In genomic region chr15:101246391-101246790, GRCh38 we compare ENCODE assay signal across 13 cellular contexts. TPM values are rescaled to one million over a fixed set of nuclear protein-coding genes. Genes with fewer than 3 reads are reported as not detected.
A peak's percentile ranks its signal among the peaks of the same experiment; 100 is the strongest.
DNase-seq lines count a peak whose midpoint lies in the region; ATAC-seq and TF ChIP-seq lines count a peak whose summit lies in the region.
"Had no signal": no experiment of that assay in that cellular context is flagged by ENCODE, and none has a peak within 500 bp of the region (broad histone marks: within the 10 kb centered on the region; RNA-seq: fewer than 3 reads in every experiment).

No MANE protein-coding gene starts in this region.

- POLR2A ChIA-PET in activated CD4-positive, alpha-beta T cell treated with anti-CD3 and anti-CD28 coated beads, Interleukin-2, amount 10 ng/mL, durations not matched to agents 7 days and 5 days (lab: Charles Lee), result no interaction called here

- H3K9me3 ChIP-seq in fibroblast of lung (ENCODE audit: control insufficient read depth, insufficient read depth, low read depth, low read length), result no peaks in the 10 kb centered on the region

- H2AFZ ChIP-seq in fibroblast of lung (ENCODE audit: low read length), result no peak overlapping the region

- H3K4me1 Mint-ChIP-seq in activated CD4-positive, alpha-beta T cell treated with anti-CD3 and anti-CD28 coated beads, Interleukin-2, amount 10 ng/mL, durations not matched to agents 7 days and 5 days, result peaks cover 89% of the 10 kb centered on the region

- peaks cover 44% of the 10 kb centered on the region for H3K36me3 Mint-ChIP-seq in activated CD4-positive, alpha-beta T cell treated with anti-CD3 and anti-CD28 coated beads, Interleukin-2, amount 10 ng/mL, durations not matched to agents 7 days and 5 days (ENCODE audit: low read depth)

- H4K20me1 ChIP-seq in fibroblast of lung (ENCODE audit: control insufficient read depth, extremely low read depth, insufficient read depth, low read length), result no peaks in the 10 kb centered on the region

- peak overlapping the region; percentile 9 for H3K27ac Mint-ChIP-seq in activated CD4-positive, alpha-beta T cell treated with anti-CD3 and anti-CD28 coated beads, Interleukin-2, amount 10 ng/mL, durations not matched to agents 7 days and 5 days

- peaks cover 28% of the 10 kb centered on the region for H3K4me1 ChIP-seq in fibroblast of lung (ENCODE audit: control insufficient read depth, extremely low read depth, insufficient read depth, low read length)

- TF ChIP-seq CTCF in VCaP (conservative IDR thresholded peaks at IDR 0.05) (no peak), fibroblast of lung (conservative IDR thresholded peaks at IDR 0.05 in 1 of 2, IDR thresholded peaks at IDR 0.05 in 1 of 2; ENCODE audit: low read depth in 1 of 2, low read length in 2 of 2) (no peak)

- peak overlapping the region in 1 of 4 experiments; percentile 25 for H3K4me3 ChIP-seq in fibroblast of lung (replicated peaks in 1 of 4; ENCODE audit: control extremely low read depth in 1 of 4, insufficient read depth in 1 of 4, low read depth in 3 of 4, low read length in 4 of 4)

- ATAC-seq in stimulated activated naive CD8-positive, alpha-beta T cell treated with anti-CD3 and anti-CD28 coated beads, Interleukin-15, Interleukin-2, amounts not matched to agents 100 U/mL and 50 U/mL, for 24 hours, result peak; percentile 24
- ATAC-seq in GM19395 (IDR thresholded peaks at IDR 0.05; ENCODE audit: unreplicated experiment) (no peak), HG03571 (IDR thresholded peaks at IDR 0.05; ENCODE audit: unreplicated experiment) (no peak)
- ATAC-seq: PC-3 had no signal

- H3K27me3 Mint-ChIP-seq in activated CD4-positive, alpha-beta T cell treated with anti-CD3 and anti-CD28 coated beads, Interleukin-2, amount 10 ng/mL, durations not matched to agents 7 days and 5 days, result no peaks in the 10 kb centered on the region

- peaks cover 2% of the 10 kb centered on the region for H3K36me3 ChIP-seq in fibroblast of lung (ENCODE audit: control insufficient read depth, insufficient read depth, low read length)

- H3K27ac ChIP-seq in VCaP (peak overlapping the region; percentile 90), fibroblast of lung (ENCODE audit: insufficient read depth, low read length) (no peak overlapping the region)

- H3K79me2 ChIP-seq in fibroblast of lung (ENCODE audit: control insufficient read depth, insufficient read depth, low read length), result peaks cover 98% of the 10 kb centered on the region

- CTCF ChIA-PET in activated CD4-positive, alpha-beta T cell treated with anti-CD3 and anti-CD28 coated beads, Interleukin-2, amount 10 ng/mL, durations not matched to agents 7 days and 5 days (lab: Charles Lee), result interaction anchor here (0.8 to 1.1 kb wide), 2 partner anchors 40 to 74 kb away, joined by 3 read pairs; no protein-coding TSS in a partner anchor

- no peak for DNase-seq in activated CD4-positive, alpha-beta T cell treated with anti-CD3 and anti-CD28 coated beads, Interleukin-2, amount 10 ng/mL, durations not matched to agents 7 days and 5 days
- DNase-seq in activated CD4-positive, alpha-beta T cell treated with anti-CD3 and anti-CD28 coated beads for 4 hours, result no peak
- DNase-seq in fibroblast of lung (ENCODE audit: low read depth in 2 of 2), result no peak
- DNase-seq in stimulated activated naive CD8-positive, alpha-beta T cell treated with anti-CD3 and anti-CD28 coated beads, Interleukin-15, Interleukin-2, amounts not matched to agents 100 U/mL and 50 U/mL, for 24 hours, result no peak
- no peak for DNase-seq in effector CD4-positive, alpha-beta T cell
- DNase-seq: activated CD8-positive, alpha-beta memory T cell treated with anti-CD3 and anti-CD28 coated beads, Interleukin-2, amount 50 U/mL, for 4 hours; MV-4-11; NCI-H2227 treated with DMSO at 0.1 percent for 48 hours; PC-3; trophoblast cell had no signal

- no peaks in the 10 kb centered on the region for H3K9me3 Mint-ChIP-seq in activated CD4-positive, alpha-beta T cell treated with anti-CD3 and anti-CD28 coated beads, Interleukin-2, amount 10 ng/mL, durations not matched to agents 7 days and 5 days

- H3K9ac ChIP-seq in fibroblast of lung (ENCODE audit: insufficient read depth, low read length), result no peak overlapping the region

- H3K4me3 Mint-ChIP-seq in activated CD4-positive, alpha-beta T cell treated with anti-CD3 and anti-CD28 coated beads, Interleukin-2, amount 10 ng/mL, durations not matched to agents 7 days and 5 days, result peak overlapping the region; percentile 8

- H3K4me2 ChIP-seq in fibroblast of lung (ENCODE audit: extremely low read depth, insufficient read depth, low read length), result peak overlapping the region; percentile 37

- H3K27me3 ChIP-seq in fibroblast of lung (ENCODE audit: control insufficient read depth, insufficient read depth, low read length), result no peaks in the 10 kb centered on the region

RNA-seq across cellular contexts. Expression of gene CHSY1, which starts 5.5 kb away (rescaled TPM):
- total RNA-seq in activated CD4-positive, alpha-beta T cell treated with anti-CD3 and anti-CD28 coated beads, Interleukin-2, amount 10 ng/mL, durations not matched to agents 7 days and 5 days, result 10 to 100 TPM; 32.5 to 39.6 TPM
- 26.7 and 28.6 TPM in 2 replicates for total RNA-seq in fibroblast of lung
- 52.1 and 57.0 TPM in 2 replicates for polyA plus RNA-seq in fibroblast of lung
- polyA plus RNA-seq in fibroblast of lung (2012), result 33.9 and 40.6 TPM in 2 replicates
- polyA minus RNA-seq in fibroblast of lung (ENCODE audit: low replicate concordance), result 31.2 and 42.2 TPM in 2 replicates

RNA-seq across cellular contexts. Expression of gene SELENOS, which starts 30.9 kb away (rescaled TPM):
- total RNA-seq in activated CD4-positive, alpha-beta T cell treated with anti-CD3 and anti-CD28 coated beads, Interleukin-2, amount 10 ng/mL, durations not matched to agents 7 days and 5 days, result 10 to 100 TPM; 29.1 to 29.7 TPM
- 59.8 and 66.2 TPM in 2 replicates for total RNA-seq in fibroblast of lung
- polyA plus RNA-seq in fibroblast of lung, result 105 and 130 TPM in 2 replicates
- polyA plus RNA-seq in fibroblast of lung (2012), result 73.5 and 86.1 TPM in 2 replicates
- 14.9 and 19.2 TPM in 2 replicates for polyA minus RNA-seq in fibroblast of lung (ENCODE audit: low replicate concordance)

RNA-seq across cellular contexts. Expression of gene SNRPA1, which starts 48.7 kb away (rescaled TPM):
- 100 to 1,000 TPM in 1 of 2 experiments, 10 to 100 TPM in 1; 92.8 to 109 TPM for total RNA-seq in activated CD4-positive, alpha-beta T cell treated with anti-CD3 and anti-CD28 coated beads, Interleukin-2, amount 10 ng/mL, durations not matched to agents 7 days and 5 days
- 7.7 and 12.9 TPM in 2 replicates for total RNA-seq in fibroblast of lung
- 90.3 and 118 TPM in 2 replicates for polyA plus RNA-seq in fibroblast of lung
- 55.7 and 70.8 TPM in 2 replicates for polyA plus RNA-seq in fibroblast of lung (2012)
- polyA minus RNA-seq in fibroblast of lung (ENCODE audit: low replicate concordance), result 5.2 and 5.3 TPM in 2 replicates
